Comparison of ENCODE assay signal across 20 cellular contexts in genomic region chr9:114813717-114814418, GRCh38. TPM values are rescaled to one million over a fixed set of nuclear protein-coding genes. Genes with fewer than 3 reads are reported as not detected.
DNase-seq lines count a peak whose midpoint lies in the region; FAIRE-seq and TF ChIP-seq lines count a peak whose summit lies in the region.
"Had no signal": no experiment of that assay in that cellular context is flagged by ENCODE, and none has a peak within 500 bp of the region (broad histone marks: within the 10 kb centered on the region; RNA-seq: fewer than 3 reads in every experiment).

No MANE protein-coding gene starts in this region.

- H3K4me3 Mint-ChIP-seq in activated CD4-positive, alpha-beta memory T cell treated with anti-CD3 and anti-CD28 coated beads for 36 hours, result no peak overlapping the region
- H3K4me3 Mint-ChIP-seq in activated CD4-positive, alpha-beta memory T cell treated with anti-CD3 and anti-CD28 coated beads, Interleukin-2, amount 10 ng/mL, durations not matched to agents 7 days and 5 days, result no peak overlapping the region
- H3K4me3 Mint-ChIP-seq in nephron progenitor cell, result no peak overlapping the region
- H3K4me3 Mint-ChIP-seq: CD8-positive, alpha-beta T cell had no signal

- no peak overlapping the region for H3K4me3 ChIP-seq in vagina
- H3K4me3 ChIP-seq: BLaER1, GM23248, MG63 had no signal

- peaks cover 18% of the 10 kb centered on the region for H3K4me1 Mint-ChIP-seq in activated CD4-positive, alpha-beta memory T cell treated with anti-CD3 and anti-CD28 coated beads for 36 hours (ENCODE audit: low read depth)
- H3K4me1 Mint-ChIP-seq in activated CD4-positive, alpha-beta memory T cell treated with anti-CD3 and anti-CD28 coated beads, Interleukin-2, amount 10 ng/mL, durations not matched to agents 7 days and 5 days, result peaks cover 7% of the 10 kb centered on the region
- H3K4me1 Mint-ChIP-seq in nephron progenitor cell, result no peaks in the 10 kb centered on the region

- H3K36me3 Mint-ChIP-seq in activated CD4-positive, alpha-beta memory T cell treated with anti-CD3 and anti-CD28 coated beads for 36 hours, result no peaks in the 10 kb centered on the region
- peaks cover 7% of the 10 kb centered on the region for H3K36me3 Mint-ChIP-seq in activated CD4-positive, alpha-beta memory T cell treated with anti-CD3 and anti-CD28 coated beads, Interleukin-2, amount 10 ng/mL, durations not matched to agents 7 days and 5 days (ENCODE audit: low read depth)
- H3K36me3 Mint-ChIP-seq in nephron progenitor cell (ENCODE audit: low read depth), result no peaks in the 10 kb centered on the region
- H3K36me3 Mint-ChIP-seq: CD8-positive, alpha-beta T cell had no signal

- no peaks in the 10 kb centered on the region for H3K36me3 ChIP-seq in vagina
- H3K36me3 ChIP-seq: BLaER1, MG63 had no signal

- POLR2A ChIA-PET in activated CD4-positive, alpha-beta memory T cell treated with anti-CD3 and anti-CD28 coated beads for 36 hours (lab: Charles Lee), result interaction anchor here (0.6 kb wide), 1 partner anchor 80 kb away, joined by 5 read pairs; no protein-coding TSS in a partner anchor
- POLR2A ChIA-PET in activated CD4-positive, alpha-beta memory T cell treated with anti-CD3 and anti-CD28 coated beads, Interleukin-2, amount 10 ng/mL, durations not matched to agents 7 days and 5 days (lab: Charles Lee), result no interaction called here

- no peaks in the 10 kb centered on the region for H3K27me3 Mint-ChIP-seq in activated CD4-positive, alpha-beta memory T cell treated with anti-CD3 and anti-CD28 coated beads for 36 hours
- peaks cover 36% of the 10 kb centered on the region for H3K27me3 Mint-ChIP-seq in activated CD4-positive, alpha-beta memory T cell treated with anti-CD3 and anti-CD28 coated beads, Interleukin-2, amount 10 ng/mL, durations not matched to agents 7 days and 5 days
- peaks cover 8% of the 10 kb centered on the region for H3K27me3 Mint-ChIP-seq in nephron progenitor cell (ENCODE audit: low read depth, poor library complexity)

- TF ChIP-seq CTCF in nephron progenitor cell (IDR thresholded peaks at IDR 0.05) (no peak), vagina (IDR thresholded peaks at IDR 0.05) (no peak)

- peak overlapping the region; percentile 2 for H3K27ac Mint-ChIP-seq in activated CD4-positive, alpha-beta memory T cell treated with anti-CD3 and anti-CD28 coated beads for 36 hours
- no peak overlapping the region for H3K27ac Mint-ChIP-seq in activated CD4-positive, alpha-beta memory T cell treated with anti-CD3 and anti-CD28 coated beads, Interleukin-2, amount 10 ng/mL, durations not matched to agents 7 days and 5 days
- peak overlapping the region; percentile 46 for H3K27ac Mint-ChIP-seq in nephron progenitor cell
- H3K27ac Mint-ChIP-seq: CD8-positive, alpha-beta T cell had no signal

- no peaks in the 10 kb centered on the region for H3K9me3 Mint-ChIP-seq in activated CD4-positive, alpha-beta memory T cell treated with anti-CD3 and anti-CD28 coated beads for 36 hours
- no peaks in the 10 kb centered on the region for H3K9me3 Mint-ChIP-seq in activated CD4-positive, alpha-beta memory T cell treated with anti-CD3 and anti-CD28 coated beads, Interleukin-2, amount 10 ng/mL, durations not matched to agents 7 days and 5 days
- H3K9me3 Mint-ChIP-seq in nephron progenitor cell, result no peaks in the 10 kb centered on the region
- H3K9me3 Mint-ChIP-seq: CD8-positive, alpha-beta T cell had no signal

- TF ChIP-seq POLR2A in vagina (IDR thresholded peaks at IDR 0.05) (no peak), H54 (IDR thresholded peaks at IDR 0.05; ENCODE audit: low read depth, low read length) (no peak)

- no peak for FAIRE-seq in H54 (lab: Jason Lieb, UNC)
- FAIRE-seq: A204.1, D721Med had no signal

- peak; percentile 13 for DNase-seq in activated CD4-positive, alpha-beta memory T cell treated with anti-CD3 and anti-CD28 coated beads for 36 hours
- DNase-seq in activated CD4-positive, alpha-beta memory T cell treated with anti-CD3 and anti-CD28 coated beads, Interleukin-2, amount 10 ng/mL, durations not matched to agents 7 days and 5 days, result no peak
- peak; percentile 5 for DNase-seq in stimulated activated CD4-positive, alpha-beta T cell treated with anti-CD3 and anti-CD28 coated beads, Interleukin-15, amount 100 ng/mL, for 24 hours
- DNase-seq in stimulated activated CD4-positive, alpha-beta T cell treated with anti-CD3 and anti-CD28 coated beads, Interleukin-12 subunit alpha, Interleukin-12 subunit beta, amount 100 ng/mL, for 4 hours, result no peak
- DNase-seq in nephron progenitor cell (no peak), vagina (ENCODE audit: extremely low spot score in 2 of 2) (no peak), 8988T (no peak), H54 (ENCODE audit: insufficient read length, low spot score) (no peak)
- DNase-seq: CD8-positive, alpha-beta T cell; DMS79; GM23248; Karpas-422; MG63; NCI-H1105 treated with DMSO at 0.1 percent for 48 hours; NCI-H187; NCI-H226; NCI-H524 treated with DMSO at 0.1 percent for 48 hours had no signal

- intact Hi-C loops in activated CD4-positive, alpha-beta memory T cell treated with anti-CD3 and anti-CD28 coated beads for 36 hours (cut with micrococcal nuclease), result no loop called here
- intact Hi-C loops in vagina (cut with DNase I), result no loop called here

- CTCF ChIA-PET in activated CD4-positive, alpha-beta memory T cell treated with anti-CD3 and anti-CD28 coated beads for 36 hours (lab: Charles Lee), result no interaction called here
- CTCF ChIA-PET in activated CD4-positive, alpha-beta memory T cell treated with anti-CD3 and anti-CD28 coated beads, Interleukin-2, amount 10 ng/mL, durations not matched to agents 7 days and 5 days (lab: Charles Lee), result no interaction called here

- no peaks in the 10 kb centered on the region for H3K9me3 ChIP-seq in vagina
- H3K9me3 ChIP-seq: BLaER1, MG63 had no signal

- H3K27ac ChIP-seq in vagina, result no peak overlapping the region
- H3K27ac ChIP-seq: BLaER1, GM23248 had no signal

- no peaks in the 10 kb centered on the region for H3K4me1 ChIP-seq in vagina
- H3K4me1 ChIP-seq: BLaER1 had no signal

- no peaks in the 10 kb centered on the region for H3K27me3 ChIP-seq in vagina
- H3K27me3 ChIP-seq: BLaER1, MG63 had no signal

RNA-seq across cellular contexts. Expression of gene TNFSF15, which starts 8.0 kb away (rescaled TPM):
- total RNA-seq in activated CD4-positive, alpha-beta memory T cell treated with anti-CD3 and anti-CD28 coated beads for 36 hours, result under 1 TPM; 0.12 to 0.14 TPM
- under 1 TPM; 0.03 TPM for total RNA-seq in activated CD4-positive, alpha-beta memory T cell treated with anti-CD3 and anti-CD28 coated beads, Interleukin-2, amount 10 ng/mL, durations not matched to agents 7 days and 5 days
- total RNA-seq in vagina, result 0.74 TPM
- total RNA-seq: CD8-positive, alpha-beta T cell had no signal

Comparison
In these comparisons a context has a peak if more than half of its experiments do, and no peak if none do; other contexts are left out.
1. DNase-seq: peak in activated CD4-positive, alpha-beta memory T cell treated with anti-CD3 and anti-CD28 coated beads for 36 hours (single experiment) and stimulated activated CD4-positive, alpha-beta T cell treated with anti-CD3 and anti-CD28 coated beads, Interleukin-15, amount 100 ng/mL, for 24 hours (single experiment); none in activated CD4-positive, alpha-beta memory T cell treated with anti-CD3 and anti-CD28 coated beads, Interleukin-2, amount 10 ng/mL, durations not matched to agents 7 days and 5 days (single experiment), stimulated activated CD4-positive, alpha-beta T cell treated with anti-CD3 and anti-CD28 coated beads, Interleukin-12 subunit alpha, Interleukin-12 subunit beta, amount 100 ng/mL, for 4 hours (single experiment), nephron progenitor cell (single experiment), vagina (0 of 2), 8988T (single experiment) and H54 (single experiment).